Comparison of ENCODE assay signal across 1 cellular context in genomic region chr4:144658908-144659307, GRCh38.
TF ChIP-seq lines count a peak whose summit lies in the region.

No MANE protein-coding gene starts in this region.

TF ChIP-seq in GM23338, 12 proteins besides CTCF, POLR2A, EP300 and RAD21:
- TF ChIP-seq ZNF114 (CRISPR knock-in tag; IDR thresholded peaks at IDR 0.05) (no peak), POLR2AphosphoS5 (IDR thresholded peaks at IDR 0.05; ENCODE audit: low read depth) (no peak), EZH2 (IDR thresholded peaks at IDR 0.05; ENCODE audit: low read depth, unreplicated experiment) (no peak), NANOG (IDR thresholded peaks at IDR 0.05; ENCODE audit: borderline replicate concordance) (no peak), STAT1 (IDR thresholded peaks at IDR 0.05; ENCODE audit: unreplicated experiment) (no peak), ZNF462 (CRISPR knock-in tag; IDR thresholded peaks at IDR 0.05) (no peak), JUNB (IDR thresholded peaks at IDR 0.05; ENCODE audit: unreplicated experiment) (no peak), EZH2phosphoT487 (IDR thresholded peaks at IDR 0.05; ENCODE audit: unreplicated experiment) (no peak), CREB1 (CRISPR knock-in tag; IDR thresholded peaks at IDR 0.05; ENCODE audit: low read depth) (no peak), ZNF331 (CRISPR knock-in tag; IDR thresholded peaks at IDR 0.05; ENCODE audit: low read depth) (no peak)
- TF ChIP-seq, protein P1, sequence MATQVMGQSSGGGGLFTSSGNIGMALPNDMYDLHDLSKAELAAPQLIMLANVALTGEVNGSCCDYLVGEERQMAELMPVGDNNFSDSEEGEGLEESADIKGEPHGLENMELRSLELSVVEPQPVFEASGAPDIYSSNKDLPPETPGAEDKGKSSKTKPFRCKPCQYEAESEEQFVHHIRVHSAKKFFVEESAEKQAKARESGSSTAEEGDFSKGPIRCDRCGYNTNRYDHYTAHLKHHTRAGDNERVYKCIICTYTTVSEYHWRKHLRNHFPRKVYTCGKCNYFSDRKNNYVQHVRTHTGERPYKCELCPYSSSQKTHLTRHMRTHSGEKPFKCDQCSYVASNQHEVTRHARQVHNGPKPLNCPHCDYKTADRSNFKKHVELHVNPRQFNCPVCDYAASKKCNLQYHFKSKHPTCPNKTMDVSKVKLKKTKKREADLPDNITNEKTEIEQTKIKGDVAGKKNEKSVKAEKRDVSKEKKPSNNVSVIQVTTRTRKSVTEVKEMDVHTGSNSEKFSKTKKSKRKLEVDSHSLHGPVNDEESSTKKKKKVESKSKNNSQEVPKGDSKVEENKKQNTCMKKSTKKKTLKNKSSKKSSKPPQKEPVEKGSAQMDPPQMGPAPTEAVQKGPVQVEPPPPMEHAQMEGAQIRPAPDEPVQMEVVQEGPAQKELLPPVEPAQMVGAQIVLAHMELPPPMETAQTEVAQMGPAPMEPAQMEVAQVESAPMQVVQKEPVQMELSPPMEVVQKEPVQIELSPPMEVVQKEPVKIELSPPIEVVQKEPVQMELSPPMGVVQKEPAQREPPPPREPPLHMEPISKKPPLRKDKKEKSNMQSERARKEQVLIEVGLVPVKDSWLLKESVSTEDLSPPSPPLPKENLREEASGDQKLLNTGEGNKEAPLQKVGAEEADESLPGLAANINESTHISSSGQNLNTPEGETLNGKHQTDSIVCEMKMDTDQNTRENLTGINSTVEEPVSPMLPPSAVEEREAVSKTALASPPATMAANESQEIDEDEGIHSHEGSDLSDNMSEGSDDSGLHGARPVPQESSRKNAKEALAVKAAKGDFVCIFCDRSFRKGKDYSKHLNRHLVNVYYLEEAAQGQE (IDR thresholded peaks at IDR 0.05; ENCODE audit: unreplicated experiment) = no peak
- TF ChIP-seq, protein P2, sequence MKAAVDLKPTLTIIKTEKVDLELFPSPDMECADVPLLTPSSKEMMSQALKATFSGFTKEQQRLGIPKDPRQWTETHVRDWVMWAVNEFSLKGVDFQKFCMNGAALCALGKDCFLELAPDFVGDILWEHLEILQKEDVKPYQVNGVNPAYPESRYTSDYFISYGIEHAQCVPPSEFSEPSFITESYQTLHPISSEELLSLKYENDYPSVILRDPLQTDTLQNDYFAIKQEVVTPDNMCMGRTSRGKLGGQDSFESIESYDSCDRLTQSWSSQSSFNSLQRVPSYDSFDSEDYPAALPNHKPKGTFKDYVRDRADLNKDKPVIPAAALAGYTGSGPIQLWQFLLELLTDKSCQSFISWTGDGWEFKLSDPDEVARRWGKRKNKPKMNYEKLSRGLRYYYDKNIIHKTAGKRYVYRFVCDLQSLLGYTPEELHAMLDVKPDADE (IDR thresholded peaks at IDR 0.05) = no peak
